ENCODE assay signal across 16 cellular contexts in genomic region chr6:48560408-48560807, GRCh38.
DNase-seq lines count a peak whose midpoint lies in the region; ATAC-seq, FAIRE-seq and TF ChIP-seq lines count a peak whose summit lies in the region.
"Had no signal": no experiment of that assay in that cellular context is flagged by ENCODE, and none has a peak within 500 bp of the region (broad histone marks: within the 10 kb centered on the region; RNA-seq: fewer than 3 reads in every experiment).

No MANE protein-coding gene starts in this region.

- ATAC-seq in RWPE2 (ENCODE audit: low read depth) (peak; percentile 75), esophagus mucosa (peak; percentile 71), HG03571 (IDR thresholded peaks at IDR 0.05; ENCODE audit: unreplicated experiment) (no peak)
- ATAC-seq: activated naive CD8-positive, alpha-beta T cell treated with anti-CD3 and anti-CD28 coated beads, Interleukin-2, amount 50 U/mL, for 24 hours; left colon; sciatic nerve; stimulated activated naive CD8-positive, alpha-beta T cell treated with anti-CD3 and anti-CD28 coated beads, Interleukin-15, Interleukin-2, amounts not matched to agents 100 U/mL and 50 U/mL, for 24 hours had no signal

- DNase-seq in H54 (ENCODE audit: insufficient read length, low spot score) = peak; percentile 9
- no peak for DNase-seq in RWPE2 (ENCODE audit: low spot score)
- peak; percentile 72 for DNase-seq in renal cortical epithelial cell (ENCODE audit: low read depth)
- DNase-seq in globus pallidus (ENCODE audit: low spot score) = no peak
- DNase-seq in activated CD4-positive, alpha-beta T cell treated with anti-CD3 and anti-CD28 coated beads, Interleukin-2, amount 10 ng/mL, durations not matched to agents 24 days and 14 days = no peak
- DNase-seq in NCI-H1694 (lab: John Stamatoyannopoulos, UW) = no peak
- DNase-seq: activated B cell treated with CpG ODN at 0.5 μM for 24 hours; activated naive CD8-positive, alpha-beta T cell treated with anti-CD3 and anti-CD28 coated beads, Interleukin-2, amount 50 U/mL, for 24 hours; CD4-positive, CD25-positive, alpha-beta regulatory T cell; left colon; stimulated activated naive CD8-positive, alpha-beta T cell treated with anti-CD3 and anti-CD28 coated beads, Interleukin-15, Interleukin-2, amounts not matched to agents 100 U/mL and 50 U/mL, for 24 hours had no signal

- H3K36me3 ChIP-seq in RWPE2 (ENCODE audit: low read depth) = peaks cover 6% of the 10 kb centered on the region; the same call in 1 of the 2 replicates
- H3K36me3 ChIP-seq: HAP-1 had no signal

- H3K4me1 ChIP-seq in RWPE2 (ENCODE audit: insufficient read depth, poor library complexity, severe bottlenecking) = peaks cover 3% of the 10 kb centered on the region

- no peak for TF ChIP-seq POLR2A in H54 (IDR thresholded peaks at IDR 0.05; ENCODE audit: low read depth, low read length)

- no peaks in the 10 kb centered on the region for H3K9me3 Mint-ChIP-seq in activated CD4-positive, alpha-beta T cell treated with anti-CD3 and anti-CD28 coated beads, Interleukin-2, amount 10 ng/mL, durations not matched to agents 24 days and 14 days

- H3K27me3 ChIP-seq in RWPE2 (ENCODE audit: insufficient read depth, poor library complexity, severe bottlenecking) = no peaks in the 10 kb centered on the region

- intact Hi-C loops in activated CD4-positive, alpha-beta T cell treated with anti-CD3 and anti-CD28 coated beads, Interleukin-2, amount 10 ng/mL, durations not matched to agents 24 days and 14 days (cut with micrococcal nuclease) = no loop called here

- FAIRE-seq in H54 (lab: Jason Lieb, UNC) = peak; percentile 99

- TF ChIP-seq CTCF in RWPE2 (IDR thresholded peaks at IDR 0.05; ENCODE audit: poor library complexity, severe bottlenecking) = no peak

- no peak overlapping the region for H3K27ac Mint-ChIP-seq in activated CD4-positive, alpha-beta T cell treated with anti-CD3 and anti-CD28 coated beads, Interleukin-2, amount 10 ng/mL, durations not matched to agents 24 days and 14 days
- H3K27ac Mint-ChIP-seq: activated B cell treated with CpG ODN at 0.5 μM for 24 hours; activated naive CD8-positive, alpha-beta T cell treated with anti-CD3 and anti-CD28 coated beads, Interleukin-2, amount 50 U/mL, for 24 hours; CD4-positive, CD25-positive, alpha-beta regulatory T cell; nephron had no signal

- no peaks in the 10 kb centered on the region for H3K4me1 Mint-ChIP-seq in activated CD4-positive, alpha-beta T cell treated with anti-CD3 and anti-CD28 coated beads, Interleukin-2, amount 10 ng/mL, durations not matched to agents 24 days and 14 days
- H3K4me1 Mint-ChIP-seq: activated B cell treated with CpG ODN at 0.5 μM for 24 hours; activated naive CD8-positive, alpha-beta T cell treated with anti-CD3 and anti-CD28 coated beads, Interleukin-2, amount 50 U/mL, for 24 hours; CD4-positive, CD25-positive, alpha-beta regulatory T cell; nephron had no signal

- no peaks in the 10 kb centered on the region for H3K9me3 ChIP-seq in RWPE2 (ENCODE audit: severe bottlenecking)
- H3K9me3 ChIP-seq: HAP-1 had no signal

- H3K4me3 ChIP-seq in RWPE2 (ENCODE audit: severe bottlenecking) = no peak overlapping the region
- H3K4me3 ChIP-seq: HAP-1 had no signal

- no peaks in the 10 kb centered on the region for H3K27me3 Mint-ChIP-seq in activated CD4-positive, alpha-beta T cell treated with anti-CD3 and anti-CD28 coated beads, Interleukin-2, amount 10 ng/mL, durations not matched to agents 24 days and 14 days
- H3K27me3 Mint-ChIP-seq: activated B cell treated with CpG ODN at 0.5 μM for 24 hours; activated naive CD8-positive, alpha-beta T cell treated with anti-CD3 and anti-CD28 coated beads, Interleukin-2, amount 50 U/mL, for 24 hours; CD4-positive, CD25-positive, alpha-beta regulatory T cell had no signal

- no peaks in the 10 kb centered on the region for H3K36me3 Mint-ChIP-seq in activated CD4-positive, alpha-beta T cell treated with anti-CD3 and anti-CD28 coated beads, Interleukin-2, amount 10 ng/mL, durations not matched to agents 24 days and 14 days (ENCODE audit: low read depth)
- H3K36me3 Mint-ChIP-seq: CD4-positive, CD25-positive, alpha-beta regulatory T cell had no signal

- H3K4me3 Mint-ChIP-seq in activated CD4-positive, alpha-beta T cell treated with anti-CD3 and anti-CD28 coated beads, Interleukin-2, amount 10 ng/mL, durations not matched to agents 24 days and 14 days = no peak overlapping the region
- H3K4me3 Mint-ChIP-seq: activated B cell treated with CpG ODN at 0.5 μM for 24 hours; activated naive CD8-positive, alpha-beta T cell treated with anti-CD3 and anti-CD28 coated beads, Interleukin-2, amount 50 U/mL, for 24 hours; CD4-positive, CD25-positive, alpha-beta regulatory T cell; nephron had no signal

- no peak overlapping the region for H3K27ac ChIP-seq in RWPE2 (ENCODE audit: poor library complexity, severe bottlenecking)

Comparison
In these comparisons a context has a peak if more than half of its experiments do, and no peak if none do; other contexts are left out.
1. DNase-seq: peak in H54 (single experiment) and renal cortical epithelial cell (single experiment); none in RWPE2 (single experiment), globus pallidus (single experiment), activated CD4-positive, alpha-beta T cell treated with anti-CD3 and anti-CD28 coated beads, Interleukin-2, amount 10 ng/mL, durations not matched to agents 24 days and 14 days (single experiment) and NCI-H1694 (single experiment).